24 cellular contexts compared by ENCODE assay signal in genomic region chr6:15025416-15025815, GRCh38.
"Had no signal": no experiment of that assay in that cellular context is flagged by ENCODE, and none has a peak within 500 bp of the region (broad histone marks: within the 10 kb centered on the region; RNA-seq: fewer than 3 reads in every experiment).

No MANE protein-coding gene starts in this region.

- H3K36me3 ChIP-seq: adrenal gland, WERI-Rb-1 had no signal

- H3K9me3 ChIP-seq: adrenal gland, SK-N-SH had no signal

- ATAC-seq: activated CD4-positive, alpha-beta T cell treated with anti-CD3 and anti-CD28 coated beads for 36 hours; Panc1; Right ventricle myocardium inferior had no signal

- H3K4me1 ChIP-seq: adrenal gland had no signal

- H3K4me2 ChIP-seq: SK-N-SH had no signal

- H3K9ac ChIP-seq: SK-N-SH had no signal

- H3K27me3 ChIP-seq: adrenal gland had no signal

- H3K27ac ChIP-seq: adrenal gland, WERI-Rb-1 had no signal

- H3K4me3 ChIP-seq: adrenal gland had no signal

- DNase-seq: activated CD4-positive, alpha-beta memory T cell treated with anti-CD3 and anti-CD28 coated beads, Interleukin-2, amount 10 ng/mL, durations not matched to agents 7 days and 5 days; activated CD4-positive, alpha-beta T cell treated with anti-CD3 and anti-CD28 coated beads for 36 hours; activated CD4-positive, alpha-beta T cell treated with anti-CD3 and anti-CD28 coated beads, Interleukin-2, amount 50 U/mL, for 1 hour; activated naive CD4-positive, alpha-beta T cell treated with anti-CD3 and anti-CD28 coated beads, Interleukin-2, amount 50 U/mL, for 16 hours; activated naive CD8-positive, alpha-beta T cell treated with anti-CD3 and anti-CD28 coated beads, Interleukin-2, amount 10 ng/mL, durations not matched to agents 7 days and 5 days; adrenal gland; anterior cingulate cortex; caudate nucleus; NCI-H1092; NCI-H1417; NCI-H2029; NCI-H2107; NCI-H2171 treated with DMSO at 0.1 percent for 48 hours; NCI-H226; NCI-H526; NCI-H774; NK-92 treated with Interleukin-12 subunit alpha and Interleukin-12 subunit beta, amount 100 ng/mL, for 24 hours; OCI-M1; RPMI8226; SK-N-SH; T-helper 1 cell; WERI-Rb-1 had no signal
